Comparison of ENCODE assay signal across 9 cellular contexts in the genomic region with DNA sequence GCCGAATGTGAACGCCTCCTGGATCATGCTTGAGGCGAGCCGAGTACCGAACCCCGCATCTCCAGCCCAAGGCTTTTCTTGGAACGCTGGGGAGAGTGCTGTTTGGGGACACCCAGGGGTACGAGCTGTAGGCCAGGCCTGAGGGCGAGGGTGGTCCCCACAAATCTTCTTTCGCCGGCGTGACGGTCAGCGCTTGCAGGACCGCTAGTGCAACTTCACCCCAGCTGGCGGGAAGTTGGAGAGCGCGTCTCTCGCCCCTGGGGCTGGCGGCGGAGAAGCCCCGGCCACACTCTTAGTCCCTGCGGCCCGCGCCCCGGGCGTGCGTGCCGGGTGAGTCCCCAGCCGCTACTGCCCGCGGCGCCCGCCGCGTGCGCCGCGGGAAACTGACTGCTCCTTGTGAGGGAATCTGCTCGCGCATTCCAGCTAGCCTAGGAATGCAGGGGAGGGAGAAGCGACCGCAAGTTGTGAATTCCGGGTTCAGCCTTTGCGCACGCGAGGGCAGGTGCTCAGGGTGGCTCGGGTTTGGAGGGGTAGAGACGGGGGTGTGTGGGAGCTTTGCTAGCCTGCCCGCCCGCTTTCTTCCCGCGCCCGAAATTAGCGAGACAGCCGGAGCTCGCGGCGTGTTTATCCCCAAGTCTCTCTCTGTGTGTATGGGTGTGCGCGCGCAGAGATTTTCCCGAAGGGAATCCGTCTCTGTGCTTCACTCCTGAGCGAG. TPM values are rescaled to one million over a fixed set of nuclear protein-coding genes. Genes with fewer than 3 reads are reported as not detected.
DNase-seq lines count a peak whose midpoint lies in the region; ATAC-seq, FAIRE-seq and TF ChIP-seq lines count a peak whose summit lies in the region.
"Had no signal": no experiment of that assay in that cellular context is flagged by ENCODE, and none has a peak within 500 bp of the region (broad histone marks: within the 10 kb centered on the region; RNA-seq: fewer than 3 reads in every experiment).

No MANE protein-coding gene starts in this region.

- H3K9ac ChIP-seq in keratinocyte (ENCODE audit: control insufficient read depth, extremely low read depth, insufficient read depth, low read length) (no peak overlapping the region), stomach smooth muscle (ENCODE audit: low read length in 2 of 2) (no peak overlapping the region)

- H3K27me3 ChIP-seq in body of pancreas (peaks cover 0 to 70% of the 10 kb centered on the region in 2 donors), keratinocyte (ENCODE audit: control insufficient read depth, extremely low read depth, insufficient read depth, low read length) (peaks cover 90% of the 10 kb centered on the region), stomach smooth muscle (ENCODE audit: control insufficient read depth in 1 of 2, insufficient read depth in 2 of 2, low read length in 2 of 2) (peaks cover 69 to 85% of the 10 kb centered on the region in 2 donors)

- WGBS in body of pancreas, 2 donors: 1% methylated on average over 27 to 57 of the region's 65 CpGs

- peak overlapping the region in 1 of 2 donors; percentile 14 for H3K4me3 ChIP-seq in body of pancreas
- peak overlapping the region; percentile 6 to 70 (median 70) for H3K4me3 ChIP-seq in keratinocyte (ENCODE audit: control insufficient read depth in 2 of 3, extremely low read depth in 1 of 3, insufficient read depth in 2 of 3, low read depth in 1 of 3, low read length in 3 of 3)
- H3K4me3 ChIP-seq in stomach smooth muscle (ENCODE audit: low read length in 2 of 2): peak overlapping the region; percentile 60 to 72

- FAIRE-seq in keratinocyte (lab: Jason Lieb, UNC) (no peak), urothelium cell line (lab: Jason Lieb, UNC) (no peak)

- peak overlapping the region; percentile 94 for H3K4me2 ChIP-seq in keratinocyte (ENCODE audit: control insufficient read depth, extremely low read depth, insufficient read depth, low read depth, low read length)

- TF ChIP-seq CTCF in body of pancreas (IDR thresholded peaks at IDR 0.05) (no peak), keratinocyte (optimal IDR thresholded peaks at IDR 0.05 in 1 of 3, IDR thresholded peaks at IDR 0.05 in 1 of 3, conservative IDR thresholded peaks at IDR 0.05 in 1 of 3; ENCODE audit: extremely low read depth in 1 of 3, insufficient read depth in 2 of 3, low read length in 3 of 3) (no peak)

- no peak for TF ChIP-seq POLR2A in body of pancreas (IDR thresholded peaks at IDR 0.05)

- ATAC-seq in body of pancreas: peak; percentile 19
- no peak for ATAC-seq in HG02571 (IDR thresholded peaks at IDR 0.05; ENCODE audit: unreplicated experiment)

- H3K9me3 ChIP-seq in body of pancreas (no peaks in the 10 kb centered on the region), keratinocyte (ENCODE audit: control insufficient read depth, low read depth, low read length) (no peaks in the 10 kb centered on the region), stomach smooth muscle (ENCODE audit: control insufficient read depth in 2 of 2, low read length in 2 of 2) (no peaks in the 10 kb centered on the region)

- H3K79me2 ChIP-seq in keratinocyte (ENCODE audit: control insufficient read depth, insufficient read depth, low read length): no peaks in the 10 kb centered on the region

- dilution Hi-C loops in keratinocyte (cut with MboI; ENCODE audit: extremely low pct_ligation_motif_present, low sequenced_read_pairs): no loop called here

- DNase-seq in G401 (ENCODE audit: low spot score): peak; percentile 36
- peak; percentile 71 for DNase-seq in M059J (ENCODE audit: low read depth)
- DNase-seq in body of pancreas: no peak
- peak; percentile 17 for DNase-seq in keratinocyte (ENCODE audit: low read depth, low spot score)
- no peak for DNase-seq in NCI-H2081 treated with DMSO at 0.1 percent for 48 hours (lab: John Stamatoyannopoulos, UW)
- no peak for DNase-seq in urothelium cell line (ENCODE audit: low spot score)

- H3K27ac ChIP-seq in body of pancreas (no peak overlapping the region), keratinocyte (ENCODE audit: control insufficient read depth, insufficient read depth, low read length) (no peak overlapping the region), stomach smooth muscle (ENCODE audit: low read length) (no peak overlapping the region)

- intact Hi-C loops in body of pancreas (cut with DNase I): no loop called here

- H3K9me1 ChIP-seq in keratinocyte (ENCODE audit: control insufficient read depth, extremely low read depth, insufficient read depth, low read length): no peaks in the 10 kb centered on the region

- no peaks in the 10 kb centered on the region for H4K20me1 ChIP-seq in keratinocyte (ENCODE audit: control insufficient read depth, extremely low read depth, insufficient read depth, low read length)

- no peak overlapping the region for H2AFZ ChIP-seq in keratinocyte (ENCODE audit: control insufficient read depth, low read length)

- in situ Hi-C loops in G401 (cut with HindIII; ENCODE audit: low sequenced_read_pairs): no loop called here

- H3K36me3 ChIP-seq in body of pancreas (replicated peaks in 1 of 2; ENCODE audit: insufficient read depth in 1 of 2, low read depth in 2 of 2): no peaks in the 10 kb centered on the region
- no peaks in the 10 kb centered on the region for H3K36me3 ChIP-seq in keratinocyte (ENCODE audit: control insufficient read depth in 2 of 2, extremely low read depth in 1 of 2, insufficient read depth in 2 of 2, low read length in 2 of 2)
- no peaks in the 10 kb centered on the region for H3K36me3 ChIP-seq in stomach smooth muscle (ENCODE audit: control insufficient read depth in 2 of 2, insufficient read depth in 2 of 2, low read length in 2 of 2)

- peaks cover 59% of the 10 kb centered on the region for H3K4me1 ChIP-seq in body of pancreas
- H3K4me1 ChIP-seq in keratinocyte (ENCODE audit: control insufficient read depth, extremely low read depth, insufficient read depth, low read length): peaks cover 19% of the 10 kb centered on the region
- peaks cover 46% of the 10 kb centered on the region for H3K4me1 ChIP-seq in stomach smooth muscle (ENCODE audit: control insufficient read depth, insufficient read depth, low read length)

RNA-seq across cellular contexts. Expression of a gene that starts 0.9 kb away (rescaled TPM):
- total RNA-seq in G401 (2014; rRNA removed; shearing (Covaris generic)): not detected in 2 replicates
- 0.02 TPM in 1 of 2 replicates, not detected in the other for total RNA-seq in M059J (2014; rRNA removed; shearing (Covaris generic))
- total RNA-seq in body of pancreas: not detected
- not detected in 3 replicates for polyA plus RNA-seq in keratinocyte
- not detected for polyA plus RNA-seq in keratinocyte (2011; ENCODE audit: low read depth)
- not detected in 2 replicates for polyA plus RNA-seq in keratinocyte (2011; cell fraction: cytosol; rRNA removed)
- 0.01 TPM in 1 of 2 replicates, not detected in the other for polyA plus RNA-seq in keratinocyte (2011; cell fraction: nucleus; rRNA removed)
- polyA plus RNA-seq in keratinocyte (2012; ENCODE audit: low replicate concordance): 0.28 TPM in 2 replicates
- polyA minus RNA-seq in keratinocyte: 0.03 TPM in 1 of 3 replicates, not detected in the others
- not detected for polyA minus RNA-seq in keratinocyte (2011; cell fraction: cytosol; rRNA and poly(A)+ RNA removed)
- not detected in 2 replicates for polyA minus RNA-seq in keratinocyte (2011; cell fraction: nucleus; rRNA and poly(A)+ RNA removed)
- total RNA-seq: activated CD8-positive, alpha-beta memory T cell treated with anti-CD3 and anti-CD28 coated beads for 36 hours had no signal

Comparison
In these comparisons a context has a peak if more than half of its experiments do, and no peak if none do; other contexts are left out.
1. DNase-seq: peak in G401 (single experiment), M059J (single experiment) and keratinocyte (single experiment); none in body of pancreas (0 of 4), NCI-H2081 treated with DMSO at 0.1 percent for 48 hours (single experiment) and urothelium cell line (single experiment).